8 cellular contexts compared by ENCODE assay signal in genomic region chr14:103512180-103512579, GRCh38. TPM values are rescaled to one million over a fixed set of nuclear protein-coding genes. Genes with fewer than 3 reads are reported as not detected.
A peak's percentile ranks its signal among the peaks of the same experiment; 100 is the strongest.
DNase-seq lines count a peak whose midpoint lies in the region; ATAC-seq and TF ChIP-seq lines count a peak whose summit lies in the region.
"Not testable (repeated sequence)": the region's sequence is repeated elsewhere in the genome, so short reads cannot be mapped to it uniquely, and the experiment has no call there.

No MANE protein-coding gene starts in this region.

- H3K4me1 ChIP-seq in GM23248 (ENCODE audit: insufficient read depth) (peaks cover 16% of the 10 kb centered on the region), ascending aorta (peaks cover 13 to 24% of the 10 kb centered on the region in 2 donors), lower lobe of right lung (peaks cover 35% of the 10 kb centered on the region), subcutaneous abdominal adipose tissue (ENCODE audit: control insufficient read depth in 5 of 5, insufficient read depth in 5 of 5, low read length in 5 of 5) (peaks cover 4 to 17% (median 13%) of the 10 kb centered on the region in 5 donors)
- not testable (repeated sequence) for H3K4me1 ChIP-seq in uterus

- H3K4me2 ChIP-seq in GM23248 (ENCODE audit: unreplicated experiment), result peak overlapping the region; percentile 25

- peaks cover 14% of the 10 kb centered on the region; the same call in 1 of the 2 replicates for H3K36me3 ChIP-seq in GM23248 (ENCODE audit: low read depth)
- H3K36me3 ChIP-seq in ascending aorta, result peaks cover 23 to 28% of the 10 kb centered on the region in 2 donors
- peaks cover 41% of the 10 kb centered on the region for H3K36me3 ChIP-seq in lower lobe of right lung
- H3K36me3 ChIP-seq in subcutaneous abdominal adipose tissue (ENCODE audit: control insufficient read depth in 5 of 5, insufficient read depth in 5 of 5, low read length in 5 of 5), result peaks cover 0 to 38% (median 19%) of the 10 kb centered on the region in 5 donors
- not testable (repeated sequence) for H3K36me3 ChIP-seq in uterus

- peak overlapping the region; percentile 73 for H3K9ac ChIP-seq in GM23248
- not testable (repeated sequence) for H3K9ac ChIP-seq in subcutaneous abdominal adipose tissue (ENCODE audit: low read length in 5 of 5)

- intact Hi-C loops in ascending aorta (cut with DNase I), result loop anchor here (2.0 kb wide), 1 partner anchor 39 kb away; no protein-coding TSS in a partner anchor
- intact Hi-C loops in dorsolateral prefrontal cortex (cut with DNase I); cardiac septum (cut with DNase I); lower lobe of right lung (cut with DNase I); posterior vena cava (cut with DNase I); uterus (cut with DNase I; ENCODE audit: low total_unique reads): not testable (repeated sequence)

- peak overlapping the region; percentile 91 for H3K27ac ChIP-seq in GM23248
- H3K27ac ChIP-seq in ascending aorta, result peak overlapping the region; percentile 89 to 94
- H3K27ac ChIP-seq in dorsolateral prefrontal cortex, result peak overlapping the region; percentile 33 to 96 (median 86)
- H3K27ac ChIP-seq in lower lobe of right lung, result peak overlapping the region; percentile 73
- peak overlapping the region; percentile 62 for H3K27ac ChIP-seq in subcutaneous abdominal adipose tissue (ENCODE audit: low read depth, low read length)
- H3K27ac ChIP-seq in uterus, result peak overlapping the region; percentile 57 to 66

- H3F3A ChIP-seq in GM23248 (ENCODE audit: insufficient read depth), result peaks cover 38% of the 10 kb centered on the region

- H3K9me2 ChIP-seq in GM23248 (ENCODE audit: insufficient read depth), result not testable (repeated sequence)

- not testable (repeated sequence) for TF ChIP-seq POLR2A in uterus (IDR thresholded peaks at IDR 0.05)

- not testable (repeated sequence) for TF ChIP-seq CTCF in ascending aorta (IDR thresholded peaks at IDR 0.05); dorsolateral prefrontal cortex (IDR thresholded peaks at IDR 0.05 in 54 of 56, conservative IDR thresholded peaks at IDR 0.05 in 2 of 56; ENCODE audit: low read depth in 1 of 56, partially characterized antibody in 56 of 56); lower lobe of right lung (IDR thresholded peaks at IDR 0.05); uterus (IDR thresholded peaks at IDR 0.05)

- 85 to 95% methylated on average over 6 to 8 of the region's 8 CpGs for WGBS in GM23248 (ENCODE audit: low coverage in 1 of 2, low lambda C conversion rate in 2 of 2, missing lambda C conversion rate in 2 of 2), 2 experiments

- H3K79me2 ChIP-seq in GM23248 (ENCODE audit: insufficient read depth), result not testable (repeated sequence)

- H2AFZ ChIP-seq in GM23248, result not testable (repeated sequence)

- not testable (repeated sequence) for H3K4me3 ChIP-seq in GM23248; dorsolateral prefrontal cortex; lower lobe of right lung; subcutaneous abdominal adipose tissue (ENCODE audit: low read depth in 1 of 5, low read length in 5 of 5); uterus
- H3K4me3 ChIP-seq in ascending aorta, result peak overlapping the region in 1 of 2 donors; percentile 21

- not testable (repeated sequence) for H3K27me3 ChIP-seq in GM23248 (replicated peaks; ENCODE audit: insufficient read depth); ascending aorta; dorsolateral prefrontal cortex; lower lobe of right lung (ENCODE audit: low read depth); subcutaneous abdominal adipose tissue (ENCODE audit: control insufficient read depth in 5 of 5, insufficient read depth in 4 of 5, low read length in 5 of 5); uterus

- H3K9me3 ChIP-seq in GM23248 (ENCODE audit: low read depth); ascending aorta; lower lobe of right lung; subcutaneous abdominal adipose tissue (ENCODE audit: control insufficient read depth in 5 of 5, low read length in 5 of 5); uterus: not testable (repeated sequence)

- DNase-seq in GM23248; ascending aorta (ENCODE audit: low spot score in 2 of 2); uterus: not testable (repeated sequence)
- DNase-seq in dorsolateral prefrontal cortex (peak in 3 of 10 donors; percentile 28 to 39 (median 29)), cardiac septum (ENCODE audit: low spot score) (peak; percentile 7), lower lobe of right lung (peak; percentile 46), posterior vena cava (ENCODE audit: low spot score) (peak; percentile 10)

- ATAC-seq in lower lobe of right lung, result peak in 1 of 2 donors; percentile 31

- in situ Hi-C loops in GM23248 (cut with MboI), result not testable (repeated sequence)

- not testable (repeated sequence) for H4K20me1 ChIP-seq in GM23248 (ENCODE audit: insufficient read depth)

RNA-seq across cellular contexts. Expression of gene CKB, which starts 10.4 kb away (rescaled TPM):
- total RNA-seq in GM23248 (2014; rRNA removed; shearing (Covaris generic)), result 18.5 and 27.2 TPM in 2 replicates
- 28.0 and 32.2 TPM in 2 replicates for polyA plus RNA-seq in GM23248 (2016; fragmentation: Nextera tagmentation; extraction: Ambion mirVana)
- 144 TPM for total RNA-seq in ascending aorta
- 1,000 to 10,000 TPM; 1,109 to 2,418 (median 1,592) TPM for total RNA-seq in dorsolateral prefrontal cortex
- 327 TPM for total RNA-seq in cardiac septum
- 115 TPM for total RNA-seq in lower lobe of right lung
- 100 to 1,000 TPM; 354 to 709 TPM for total RNA-seq in posterior vena cava
- 100 to 1,000 TPM in 3 of 4 donors, 10 to 100 TPM in 1; 96.2 to 291 (median 218) TPM for total RNA-seq in uterus

RNA-seq across cellular contexts. Expression of gene TRMT61A, which starts 16.8 kb away (rescaled TPM):
- total RNA-seq in GM23248 (2014; rRNA removed; shearing (Covaris generic)), result 13.2 and 15.0 TPM in 2 replicates
- polyA plus RNA-seq in GM23248 (2016; fragmentation: Nextera tagmentation; extraction: Ambion mirVana), result 12.7 and 13.3 TPM in 2 replicates
- total RNA-seq in ascending aorta (31.2 TPM), dorsolateral prefrontal cortex (10 to 100 TPM in 119 of 120 experiments, 1 to 10 TPM in 1; 9.8 to 20.3 (median 14.3) TPM), cardiac septum (5.2 TPM), lower lobe of right lung (11.0 TPM), posterior vena cava (10 to 100 TPM; 16.2 to 18.0 TPM), uterus (10 to 100 TPM in 2 of 4 donors, 1 to 10 TPM in 2; 3.6 to 26.5 (median 8.7) TPM)

RNA-seq across cellular contexts. Expression of gene BAG5, which starts 50.3 kb away (rescaled TPM):
- 23.9 and 25.8 TPM in 2 replicates for total RNA-seq in GM23248 (2014; rRNA removed; shearing (Covaris generic))
- 28.6 and 29.1 TPM in 2 replicates for polyA plus RNA-seq in GM23248 (2016; fragmentation: Nextera tagmentation; extraction: Ambion mirVana)
- total RNA-seq in ascending aorta, result 7.1 TPM
- 10 to 100 TPM; 25.3 to 45.6 (median 35.3) TPM for total RNA-seq in dorsolateral prefrontal cortex
- 20.1 TPM for total RNA-seq in cardiac septum
- total RNA-seq in lower lobe of right lung, result 29.8 TPM
- 10 to 100 TPM; 29.0 to 30.4 TPM for total RNA-seq in posterior vena cava
- total RNA-seq in uterus, result 10 to 100 TPM; 13.8 to 43.6 (median 33.1) TPM

RNA-seq across cellular contexts. Expression of gene COA8, which starts 50.6 kb away (rescaled TPM):
- total RNA-seq in GM23248 (2014; rRNA removed; shearing (Covaris generic)), result 28.9 and 45.8 TPM in 2 replicates
- polyA plus RNA-seq in GM23248 (2016; fragmentation: Nextera tagmentation; extraction: Ambion mirVana), result 96.3 and 108 TPM in 2 replicates
- total RNA-seq in ascending aorta (37.7 TPM), dorsolateral prefrontal cortex (10 to 100 TPM; 21.7 to 47.0 (median 35.6) TPM), cardiac septum (43.8 TPM), lower lobe of right lung (33.0 TPM), posterior vena cava (10 to 100 TPM; 33.9 to 40.3 TPM), uterus (10 to 100 TPM in 3 of 4 donors, not detected in 1; 26.9 to 51.5 (median 31.6) TPM)
